ENCODE assay signal across 1 cellular context in the genomic region with DNA sequence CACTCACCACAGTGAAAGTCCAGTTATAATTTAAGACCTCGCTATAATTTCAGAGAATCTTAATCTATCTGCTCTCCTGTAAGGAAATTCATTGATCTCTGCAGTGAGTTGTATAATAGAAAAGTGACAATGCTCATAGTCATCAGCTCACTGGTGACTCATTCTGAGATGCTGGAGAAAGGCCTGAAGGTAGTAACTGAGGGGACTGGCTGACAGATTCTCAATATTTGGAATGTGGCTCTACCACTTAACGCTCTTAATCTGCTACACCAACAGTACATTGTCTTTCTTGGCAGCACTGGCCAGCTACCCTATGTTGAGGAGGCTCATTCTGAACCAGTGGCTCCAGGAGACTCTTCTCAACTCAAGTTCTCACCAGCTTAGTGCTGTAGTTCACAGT.
TF ChIP-seq lines count a peak whose summit lies in the region.

No MANE protein-coding gene starts in this region.

TF ChIP-seq in GM12878, 131 proteins besides CTCF, POLR2A, EP300 and RAD21 (continued from another document):
- TF ChIP-seq EGR1 (IDR thresholded peaks at IDR 0.05; ENCODE audit: borderline replicate concordance in 1 of 2, low read depth in 2 of 2, low read length in 2 of 2) (no peak), ASH2L (IDR thresholded peaks at IDR 0.05; ENCODE audit: borderline replicate concordance, low read depth) (no peak), ZSCAN29 (IDR thresholded peaks at IDR 0.05) (no peak), POLR2AphosphoS2 (IDR thresholded peaks at IDR 0.05; ENCODE audit: low read depth, low read length) (no peak), ZNF207 (IDR thresholded peaks at IDR 0.05; ENCODE audit: borderline replicate concordance) (no peak), KAT2A (conservative IDR thresholded peaks at IDR 0.05; ENCODE audit: control insufficient read depth, low read depth, low read length) (no peak), POLR2AphosphoS5 (IDR thresholded peaks at IDR 0.05; ENCODE audit: low read length) (no peak), SREBF1 (IDR thresholded peaks at IDR 0.05; ENCODE audit: low read length) (no peak)
- TF ChIP-seq, protein P1, sequence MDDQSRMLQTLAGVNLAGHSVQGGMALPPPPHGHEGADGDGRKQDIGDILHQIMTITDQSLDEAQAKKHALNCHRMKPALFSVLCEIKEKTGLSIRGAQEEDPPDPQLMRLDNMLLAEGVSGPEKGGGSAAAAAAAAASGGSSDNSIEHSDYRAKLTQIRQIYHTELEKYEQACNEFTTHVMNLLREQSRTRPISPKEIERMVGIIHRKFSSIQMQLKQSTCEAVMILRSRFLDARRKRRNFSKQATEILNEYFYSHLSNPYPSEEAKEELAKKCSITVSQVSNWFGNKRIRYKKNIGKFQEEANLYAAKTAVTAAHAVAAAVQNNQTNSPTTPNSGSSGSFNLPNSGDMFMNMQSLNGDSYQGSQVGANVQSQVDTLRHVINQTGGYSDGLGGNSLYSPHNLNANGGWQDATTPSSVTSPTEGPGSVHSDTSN (IDR thresholded peaks at IDR 0.05; ENCODE audit: insufficient replicate concordance, low read depth, low read length) = no peak
